Comparison of ENCODE assay signal across 8 cellular contexts in genomic region chr12:29149691-29150382, GRCh38. TPM values are rescaled to one million over a fixed set of nuclear protein-coding genes. Genes with fewer than 3 reads are reported as not detected.
A peak's percentile ranks its signal among the peaks of the same experiment; 100 is the strongest.
DNase-seq lines count a peak whose midpoint lies in the region; ATAC-seq and TF ChIP-seq lines count a peak whose summit lies in the region.

No MANE protein-coding gene starts in this region.

- intact Hi-C loops in CD4-positive, alpha-beta T cell (cut with DNase I, micrococcal nuclease) = loop anchor here in 1 of 2 experiments (10.0 kb wide), 1 partner anchor 1845 kb away; no protein-coding TSS in a partner anchor
- intact Hi-C loops in activated CD4-positive, alpha-beta T cell treated with anti-CD3 and anti-CD28 coated beads, Interleukin-2, amount 10 ng/mL, durations not matched to agents 24 days and 14 days (cut with micrococcal nuclease) = loop anchor here (2.0 to 5.0 kb wide), 3 partner anchors 47 to 231 kb away; partner anchors contain the start of gene ERGIC2

- TF ChIP-seq CTCF in CD4-positive, alpha-beta T cell (IDR thresholded peaks at IDR 0.05) = no peak
- TF ChIP-seq CTCF in HEK293 (tag by site-specific recombination; IDR thresholded peaks at IDR 0.05) (no peak), fibroblast of mammary gland (conservative IDR thresholded peaks at IDR 0.05; ENCODE audit: control insufficient read depth, insufficient read depth, low read depth, low read length) (no peak), neutrophil (IDR thresholded peaks at IDR 0.05) (no peak)

- no peaks in the 10 kb centered on the region for H3K27me3 ChIP-seq in CD4-positive, alpha-beta T cell (ENCODE audit: control insufficient read depth, insufficient read depth, low read length)
- no peaks in the 10 kb centered on the region for H3K27me3 ChIP-seq in neutrophil

- no peak overlapping the region for H3K27ac ChIP-seq in CD4-positive, alpha-beta T cell (ENCODE audit: low read depth, low read length)
- H3K27ac ChIP-seq in HEK293 (ENCODE audit: extremely low read depth, low read depth, low read length) (peak overlapping the region; percentile 82), neutrophil (peak overlapping the region; percentile 87)

- CTCF ChIA-PET in CD4-positive, alpha-beta T cell (lab: Charles Lee) = no interaction called here
- CTCF ChIA-PET in HEK293 (lab: Yijun Ruan, JAX) = no interaction called here

- no peaks in the 10 kb centered on the region for H3K9me3 Mint-ChIP-seq in CD4-positive, alpha-beta T cell
- peaks cover 6% of the 10 kb centered on the region for H3K9me3 Mint-ChIP-seq in activated CD4-positive, alpha-beta T cell treated with anti-CD3 and anti-CD28 coated beads, Interleukin-2, amount 10 ng/mL, durations not matched to agents 24 days and 14 days

- peak overlapping the region; percentile 92 for H3K4me3 Mint-ChIP-seq in CD4-positive, alpha-beta T cell
- H3K4me3 Mint-ChIP-seq in activated CD4-positive, alpha-beta T cell treated with anti-CD3 and anti-CD28 coated beads, Interleukin-2, amount 10 ng/mL, durations not matched to agents 24 days and 14 days = peak overlapping the region; percentile 95

- H3K4me3 ChIP-seq in HEK293 (ENCODE audit: low read depth, low read length) = peak overlapping the region; percentile 57
- H3K4me3 ChIP-seq in fibroblast of mammary gland (ENCODE audit: control insufficient read depth, low read depth, low read length) = peak overlapping the region; percentile 84
- H3K4me3 ChIP-seq in neutrophil (ENCODE audit: low read depth in 1 of 2, low read length in 1 of 2) = peak overlapping the region; percentile 85 to 90

- peaks cover 8% of the 10 kb centered on the region for H3K36me3 Mint-ChIP-seq in CD4-positive, alpha-beta T cell (ENCODE audit: low read depth)
- peaks cover 2% of the 10 kb centered on the region for H3K36me3 Mint-ChIP-seq in activated CD4-positive, alpha-beta T cell treated with anti-CD3 and anti-CD28 coated beads, Interleukin-2, amount 10 ng/mL, durations not matched to agents 24 days and 14 days (ENCODE audit: low read depth)

- POLR2A ChIA-PET in CD4-positive, alpha-beta T cell (lab: Charles Lee) = no interaction called here
- POLR2A ChIA-PET in HEK293 (lab: Yijun Ruan, JAX) = interaction anchor here (0.7 kb wide), 1 partner anchor 353 kb away, joined by 3 read pairs; no protein-coding TSS in a partner anchor

- peak in 1 of 10 experiments; percentile 1 for DNase-seq in CD4-positive, alpha-beta T cell
- DNase-seq in activated CD4-positive, alpha-beta T cell treated with anti-CD3 and anti-CD28 coated beads, Interleukin-2, amount 10 ng/mL, durations not matched to agents 24 days and 14 days = peak; percentile 58
- DNase-seq in fibroblast of mammary gland (ENCODE audit: low read depth) (no peak), COLO829 (ENCODE audit: low spot score) (no peak), AG08395 (ENCODE audit: low spot score) (no peak)

- peaks cover 32% of the 10 kb centered on the region for H3K4me1 Mint-ChIP-seq in CD4-positive, alpha-beta T cell (ENCODE audit: low read depth)
- H3K4me1 Mint-ChIP-seq in activated CD4-positive, alpha-beta T cell treated with anti-CD3 and anti-CD28 coated beads, Interleukin-2, amount 10 ng/mL, durations not matched to agents 24 days and 14 days = peaks cover 17% of the 10 kb centered on the region

- ATAC-seq in CD4-positive, alpha-beta T cell (ENCODE audit: poor library complexity) = no peak
- no peak for ATAC-seq in GM21367 (IDR thresholded peaks at IDR 0.05; ENCODE audit: unreplicated experiment)

- peaks cover 3% of the 10 kb centered on the region for H3K4me1 ChIP-seq in HEK293 (ENCODE audit: control insufficient read depth, insufficient read depth, low read length)
- H3K4me1 ChIP-seq in neutrophil (ENCODE audit: control insufficient read depth in 1 of 2, insufficient read depth in 1 of 2, low read depth in 1 of 2, low read length in 1 of 2) = peaks cover 62% of the 10 kb centered on the region in 2 experiments

- H3K27me3 Mint-ChIP-seq in CD4-positive, alpha-beta T cell = peaks cover 11% of the 10 kb centered on the region
- H3K27me3 Mint-ChIP-seq in activated CD4-positive, alpha-beta T cell treated with anti-CD3 and anti-CD28 coated beads, Interleukin-2, amount 10 ng/mL, durations not matched to agents 24 days and 14 days = peaks cover 52% of the 10 kb centered on the region

- no peak overlapping the region for H3K27ac Mint-ChIP-seq in CD4-positive, alpha-beta T cell
- H3K27ac Mint-ChIP-seq in activated CD4-positive, alpha-beta T cell treated with anti-CD3 and anti-CD28 coated beads, Interleukin-2, amount 10 ng/mL, durations not matched to agents 24 days and 14 days = peak overlapping the region; percentile 93

- H3K36me3 ChIP-seq in HEK293 (ENCODE audit: control insufficient read depth in 2 of 2, insufficient read depth in 1 of 2, low read length in 2 of 2) (no peaks in the 10 kb centered on the region), neutrophil (no peaks in the 10 kb centered on the region)

- H3K9me3 ChIP-seq in CD4-positive, alpha-beta T cell (ENCODE audit: control insufficient read depth, low read length) = no peaks in the 10 kb centered on the region
- H3K9me3 ChIP-seq in HEK293 (ENCODE audit: control insufficient read depth, insufficient read depth, low read depth, low read length) = no peaks in the 10 kb centered on the region
- no peaks in the 10 kb centered on the region for H3K9me3 ChIP-seq in neutrophil

TF ChIP-seq in HEK293, 187 proteins besides CTCF, POLR2A, EP300 and RAD21 (continues in another document):
- peak; percentile 80 for TF ChIP-seq ZBTB48 (tag by site-specific recombination; IDR thresholded peaks at IDR 0.05)
- TF ChIP-seq KLF9 (tag by site-specific recombination; IDR thresholded peaks at IDR 0.05; ENCODE audit: low read depth) = 0 out of 2 replicates have a peak, but pooled peaks have one; percentile 20
- peak; percentile 63; the same call in 1 of the 2 replicates for TF ChIP-seq ZBTB20 (tag by site-specific recombination; IDR thresholded peaks at IDR 0.05)
- TF ChIP-seq ZNF571 (tag by site-specific recombination; IDR thresholded peaks at IDR 0.05) = no peak
- TF ChIP-seq SP7 (tag by site-specific recombination; IDR thresholded peaks at IDR 0.05) = peak; percentile 51; the same call in 1 of the 2 replicates
- peak; percentile 82 for TF ChIP-seq GLIS2 (tag by site-specific recombination; IDR thresholded peaks at IDR 0.05)
- 0 out of 2 replicates have a peak, but pooled peaks have one; percentile 29 for TF ChIP-seq ZNF423 (tag by site-specific recombination; IDR thresholded peaks at IDR 0.05)
- peak; percentile 67; the same call in 1 of the 2 replicates for TF ChIP-seq PATZ1 (tag by site-specific recombination; IDR thresholded peaks at IDR 0.05)
- TF ChIP-seq ZNF561 (tag by site-specific recombination; IDR thresholded peaks at IDR 0.05; ENCODE audit: borderline replicate concordance) = peak; percentile 27; the same call in 1 of the 2 replicates
- 0 out of 2 replicates have a peak, but pooled peaks have one; percentile 14 for TF ChIP-seq ZEB2 (tag by site-specific recombination; IDR thresholded peaks at IDR 0.05)
- TF ChIP-seq ZNF76 (tag by site-specific recombination; IDR thresholded peaks at IDR 0.05; ENCODE audit: borderline replicate concordance, low read depth) = 0 out of 2 replicates have a peak, but pooled peaks have one; percentile 36
- TF ChIP-seq ZSCAN5A (tag by site-specific recombination; IDR thresholded peaks at IDR 0.05) = no peak
- no peak for TF ChIP-seq OSR2 (tag by site-specific recombination; IDR thresholded peaks at IDR 0.05)
- TF ChIP-seq GLI4 (tag by site-specific recombination; IDR thresholded peaks at IDR 0.05) = no peak
- TF ChIP-seq ZNF501 (tag by site-specific recombination; IDR thresholded peaks at IDR 0.05) = peak; percentile 57; the same call in 1 of the 2 replicates
- TF ChIP-seq ZSCAN30 (tag by site-specific recombination; IDR thresholded peaks at IDR 0.05) = 0 out of 2 replicates have a peak, but pooled peaks have one; percentile 8
- peak; percentile 98 for TF ChIP-seq ZNF335 (tag by site-specific recombination; conservative IDR thresholded peaks at IDR 0.05)

RNA-seq across cellular contexts. Expression of gene FAR2, which starts 0.8 kb away (rescaled TPM):
- 1 to 10 TPM in 1 of 2 experiments, under 1 TPM in 1; 0.53 to 1.6 TPM for total RNA-seq in CD4-positive, alpha-beta T cell
- total RNA-seq in activated CD4-positive, alpha-beta T cell treated with anti-CD3 and anti-CD28 coated beads, Interleukin-2, amount 10 ng/mL, durations not matched to agents 24 days and 14 days = 4.4 and 5.2 TPM in 2 replicates
